In the genomic region with DNA sequence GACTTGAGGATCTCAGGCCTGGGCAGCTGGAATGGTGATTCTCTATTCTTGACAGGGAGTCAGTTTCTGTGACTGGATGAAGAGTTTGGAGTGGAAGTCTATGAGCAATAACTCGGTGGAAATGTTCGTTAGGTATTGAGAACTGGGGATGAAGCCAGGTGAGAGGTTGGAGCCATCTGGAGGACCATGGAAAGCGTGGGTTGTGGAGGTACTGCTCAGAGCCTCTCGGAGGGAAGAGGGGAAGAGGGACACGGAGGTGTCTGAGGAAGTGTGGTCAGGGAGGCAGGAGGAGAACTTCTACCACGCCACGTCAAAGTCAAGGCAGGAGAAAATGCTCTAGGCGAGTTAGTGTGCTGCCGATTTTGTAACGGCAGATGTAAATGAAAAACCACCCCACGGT, we compare ENCODE assay signal across 28 cellular contexts.
"Had no signal": no experiment of that assay in that cellular context is flagged by ENCODE, and none has a peak within 500 bp of the region (broad histone marks: within the 10 kb centered on the region; RNA-seq: fewer than 3 reads in every experiment).

No MANE protein-coding gene starts in this region.

- H3K27ac ChIP-seq: neural progenitor cell, ovary, parathyroid adenoma, psoas muscle, right lobe of liver, sigmoid colon, stomach, thoracic aorta, thyroid gland, tibial nerve, upper lobe of right lung, uterus had no signal

- H3K27me3 Mint-ChIP-seq: progenitor cell of endocrine pancreas; stimulated activated naive B cell treated with anti-CD40 and anti-IgM and Interleukin-4, amounts not matched to agents 10 μg/mL and 1 μg/mL and 100 μg/mL, for 72 hours; stimulated activated naive CD8-positive, alpha-beta T cell treated with anti-CD3 and anti-CD28 coated beads, Interleukin-15, Interleukin-2, amounts not matched to agents 100 ng/mL and 50 ng/mL, for 24 hours; type B pancreatic cell had no signal

- H3K27ac Mint-ChIP-seq: natural killer cell; nephron; neural progenitor cell; progenitor cell of endocrine pancreas; stimulated activated effector memory CD8-positive, alpha-beta T cell treated with anti-CD3 and anti-CD28 coated beads, Interleukin-12 subunit alpha, Interleukin-12 subunit beta, amount 100 ng/mL, for 72 hours; stimulated activated naive B cell treated with anti-CD40 and anti-IgM and Interleukin-4, amounts not matched to agents 10 μg/mL and 1 μg/mL and 100 μg/mL, for 72 hours; stimulated activated naive CD8-positive, alpha-beta T cell treated with anti-CD3 and anti-CD28 coated beads, Interleukin-15, Interleukin-2, amounts not matched to agents 100 ng/mL and 50 ng/mL, for 24 hours; type B pancreatic cell had no signal

- H3K27me3 ChIP-seq: neural progenitor cell, ovary, right lobe of liver, sigmoid colon, stomach, thyroid gland, tibial nerve, upper lobe of right lung, uterus had no signal

- H3K4me3 ChIP-seq: neural progenitor cell, ovary, psoas muscle, right lobe of liver, sigmoid colon, stomach, thoracic aorta, thyroid gland, tibial nerve, upper lobe of right lung, uterus had no signal

- H3K4me1 Mint-ChIP-seq: natural killer cell; nephron; stimulated activated effector memory CD8-positive, alpha-beta T cell treated with anti-CD3 and anti-CD28 coated beads, Interleukin-12 subunit alpha, Interleukin-12 subunit beta, amount 100 ng/mL, for 72 hours; stimulated activated naive B cell treated with anti-CD40 and anti-IgM and Interleukin-4, amounts not matched to agents 10 μg/mL and 1 μg/mL and 100 μg/mL, for 72 hours had no signal

- H3K4me2 ChIP-seq: neural progenitor cell had no signal

- H3K9me3 Mint-ChIP-seq: nephron, neural progenitor cell, type B pancreatic cell had no signal

- ATAC-seq: natural killer cell; psoas muscle; right cardiac atrium; right lobe of liver; stimulated activated effector memory CD8-positive, alpha-beta T cell treated with anti-CD3 and anti-CD28 coated beads, Interleukin-12 subunit alpha, Interleukin-12 subunit beta, amount 100 ng/mL, for 72 hours; stimulated activated naive B cell treated with anti-CD40 and anti-IgM and Interleukin-4, amounts not matched to agents 10 μg/mL and 1 μg/mL and 100 μg/mL, for 72 hours; upper lobe of right lung had no signal

- H3K4me3 Mint-ChIP-seq: natural killer cell; nephron; neural progenitor cell; stimulated activated effector memory CD8-positive, alpha-beta T cell treated with anti-CD3 and anti-CD28 coated beads, Interleukin-12 subunit alpha, Interleukin-12 subunit beta, amount 100 ng/mL, for 72 hours; stimulated activated naive B cell treated with anti-CD40 and anti-IgM and Interleukin-4, amounts not matched to agents 10 μg/mL and 1 μg/mL and 100 μg/mL, for 72 hours; stimulated activated naive CD8-positive, alpha-beta T cell treated with anti-CD3 and anti-CD28 coated beads, Interleukin-15, Interleukin-2, amounts not matched to agents 100 ng/mL and 50 ng/mL, for 24 hours; type B pancreatic cell had no signal

- H3K9ac ChIP-seq: neural progenitor cell, parathyroid adenoma had no signal

- H3K9me3 ChIP-seq: ovary, psoas muscle, right lobe of liver, sigmoid colon, stomach, thoracic aorta, thyroid gland, upper lobe of right lung, uterus had no signal

- H3K4me1 ChIP-seq: parathyroid adenoma, psoas muscle, right lobe of liver, stomach, thyroid gland, tibial nerve, upper lobe of right lung, uterus had no signal

- H3K36me3 ChIP-seq: neural progenitor cell, ovary, right lobe of liver, sigmoid colon, stomach, thoracic aorta, thyroid gland, tibial nerve, upper lobe of right lung, uterus had no signal

- H3K79me2 ChIP-seq: parathyroid adenoma had no signal

- H3K36me3 Mint-ChIP-seq: natural killer cell; neural progenitor cell; stimulated activated effector memory CD8-positive, alpha-beta T cell treated with anti-CD3 and anti-CD28 coated beads, Interleukin-12 subunit alpha, Interleukin-12 subunit beta, amount 100 ng/mL, for 72 hours; stimulated activated naive B cell treated with anti-CD40 and anti-IgM and Interleukin-4, amounts not matched to agents 10 μg/mL and 1 μg/mL and 100 μg/mL, for 72 hours; type B pancreatic cell had no signal

- DNase-seq: natural killer cell; occipital lobe; ovary; posterior cingulate gyrus; psoas muscle; right cardiac atrium; right lobe of liver; sigmoid colon; small intestine; stimulated activated CD4-positive, alpha-beta T cell treated with anti-CD3 and anti-CD28 coated beads, Interleukin-15, amount 100 ng/mL, for 24 hours; stimulated activated CD4-positive, alpha-beta T cell treated with anti-CD3 and anti-CD28 coated beads, Interleukin-2, amount 100 ng/mL, for 24 hours; stimulated activated CD4-positive, alpha-beta T cell treated with anti-CD3 and anti-CD28 coated beads, Interleukin-2, amount 100 ng/mL, for 48 hours; stimulated activated CD4-positive, alpha-beta T cell treated with anti-CD3 and anti-CD28 coated beads, Interleukin-4, amount 100 ng/mL, for 24 hours; stimulated activated naive B cell treated with anti-CD40 and anti-IgM and Interleukin-4, amounts not matched to agents 10 μg/mL and 1 μg/mL and 100 μg/mL, for 72 hours; stimulated activated naive CD4-positive, alpha-beta T cell treated with Interleukin-2 at 50 U/mL for 16 hours; stomach; thyroid gland; upper lobe of right lung; uterus had no signal

- H2AFZ ChIP-seq: neural progenitor cell, parathyroid adenoma had no signal
